Comparison of ENCODE assay signal across 8 cellular contexts in genomic region chr1:62438163-62438562, GRCh38. TPM values are rescaled to one million over a fixed set of nuclear protein-coding genes. Genes with fewer than 3 reads are reported as not detected.
A peak's percentile ranks its signal among the peaks of the same experiment; 100 is the strongest.
DNase-seq lines count a peak whose midpoint lies in the region; ATAC-seq, FAIRE-seq and TF ChIP-seq lines count a peak whose summit lies in the region.

No MANE protein-coding gene starts in this region.

- H3K27me3 ChIP-seq in pancreas = no peaks in the 10 kb centered on the region

- H3K27ac Mint-ChIP-seq in activated naive CD4-positive, alpha-beta T cell treated with anti-CD3 and anti-CD28 coated beads for 36 hours = peak overlapping the region; percentile 80

- intact Hi-C loops in activated naive CD4-positive, alpha-beta T cell treated with anti-CD3 and anti-CD28 coated beads for 36 hours (cut with micrococcal nuclease) = loop anchor here (1.0 to 5.0 kb wide), 2 partner anchors 8 to 884 kb away; partner anchors contain the start of gene FOXD3
- intact Hi-C loops in pancreas (cut with DNase I) = no loop called here

- no peak for DNase-seq in activated naive CD4-positive, alpha-beta T cell treated with anti-CD3 and anti-CD28 coated beads for 36 hours
- DNase-seq in activated naive CD4-positive, alpha-beta T cell (lab: John Stamatoyannopoulos, UW) = no peak
- DNase-seq in OCI-M1 (lab: John Stamatoyannopoulos, UW) = peak; percentile 46
- DNase-seq in epithelial cell of esophagus (ENCODE audit: low read depth) = no peak
- DNase-seq in pancreas = no peak
- no peak for DNase-seq in SKM-1 treated with dmso at 0.1 percent for 144 hours (lab: John Stamatoyannopoulos, UW; ENCODE audit: unreplicated experiment)

- H3K36me3 ChIP-seq in pancreas = peaks cover 0 to 1% (median under 1%) of the 10 kb centered on the region in 3 donors

- FAIRE-seq in pancreas (lab: Jason Lieb, UNC) = no peak

- TF ChIP-seq CTCF in epithelial cell of esophagus (IDR thresholded peaks at IDR 0.05; ENCODE audit: insufficient read depth, low read depth, low read length, missing control alignments) (no peak), pancreas (IDR thresholded peaks at IDR 0.05) (no peak)

- no peaks in the 10 kb centered on the region for H3K27me3 Mint-ChIP-seq in activated naive CD4-positive, alpha-beta T cell treated with anti-CD3 and anti-CD28 coated beads for 36 hours (ENCODE audit: low read depth)

- H3K27ac ChIP-seq in pancreas = peak overlapping the region in 1 of 4 donors; percentile 99

- no peaks in the 10 kb centered on the region for H3K9me3 Mint-ChIP-seq in activated naive CD4-positive, alpha-beta T cell treated with anti-CD3 and anti-CD28 coated beads for 36 hours

- peaks cover 32% of the 10 kb centered on the region for H3K4me1 Mint-ChIP-seq in activated naive CD4-positive, alpha-beta T cell treated with anti-CD3 and anti-CD28 coated beads for 36 hours (ENCODE audit: low read depth)

- CTCF ChIA-PET in activated naive CD4-positive, alpha-beta T cell treated with anti-CD3 and anti-CD28 coated beads for 36 hours (lab: Charles Lee) = no interaction called here

- peaks cover 13 to 27% (median 19%) of the 10 kb centered on the region in 3 donors for H3K4me1 ChIP-seq in pancreas

- H3K9me3 ChIP-seq in pancreas = no peaks in the 10 kb centered on the region

- peaks cover 39% of the 10 kb centered on the region for H3K36me3 Mint-ChIP-seq in activated naive CD4-positive, alpha-beta T cell treated with anti-CD3 and anti-CD28 coated beads for 36 hours (ENCODE audit: low read depth)

- ATAC-seq in pancreas = no peak
- ATAC-seq in HG03108 (IDR thresholded peaks at IDR 0.05; ENCODE audit: unreplicated experiment) = no peak
- ATAC-seq in HG02973 (IDR thresholded peaks at IDR 0.05; ENCODE audit: unreplicated experiment) = no peak

- peak overlapping the region; percentile 82 for H3K4me3 Mint-ChIP-seq in activated naive CD4-positive, alpha-beta T cell treated with anti-CD3 and anti-CD28 coated beads for 36 hours

- WGBS in pancreas, 2 donors = 0 to 1% methylated on average over 7 of the region's 7 CpGs

- H3K4me3 ChIP-seq in epithelial cell of esophagus (ENCODE audit: low read length) (peak overlapping the region; percentile 92), pancreas (peak overlapping the region; percentile 72 to 94 (median 82))

RNA-seq across cellular contexts. Expression of gene USP1, which starts 1.3 kb away (rescaled TPM):
- total RNA-seq in activated naive CD4-positive, alpha-beta T cell treated with anti-CD3 and anti-CD28 coated beads for 36 hours = 10 to 100 TPM; 65.9 to 67.1 TPM
- total RNA-seq in pancreas = 10 to 100 TPM in 4 of 6 donors, 1 to 10 TPM in 2; 7.2 to 12.8 (median 10.5) TPM
- polyA plus RNA-seq in pancreas = 10 to 100 TPM in 1 of 2 donors, 1 to 10 TPM in 1; 3.6 to 10.4 TPM

Comparison
In these comparisons a context has a peak if more than half of its experiments do, and no peak if none do; other contexts are left out.
1. RNA of gene USP1, which starts 1.3 kb away (total RNA-seq): 65.9 to 67.1 TPM in activated naive CD4-positive, alpha-beta T cell treated with anti-CD3 and anti-CD28 coated beads for 36 hours; 7.2 to 12.8 TPM in pancreas; every median in the first group is over 4 times any median in the second.